ENCODE assay signal across 1 cellular context in genomic region chr5:141524604-141525597, GRCh38.
TF ChIP-seq lines count a peak whose summit lies in the region.

No MANE protein-coding gene starts in this region.

TF ChIP-seq in IMR-90, 13 proteins besides CTCF, POLR2A, EP300 and RAD21 (continued from another document):
- TF ChIP-seq NFE2L2 (IDR thresholded peaks at IDR 0.05; ENCODE audit: low read depth, low read length): no peak
- TF ChIP-seq RCOR1 (IDR thresholded peaks at IDR 0.05; ENCODE audit: insufficient replicate concordance, low read length): peak; percentile 75
- 0 out of 2 replicates have a peak, but pooled peaks have one; percentile 4 for TF ChIP-seq FOS (IDR thresholded peaks at IDR 0.05; ENCODE audit: low read depth, low read length)
- TF ChIP-seq BHLHE40 (IDR thresholded peaks at IDR 0.05; ENCODE audit: low read depth, low read length): no peak
- TF ChIP-seq SMC3 (IDR thresholded peaks at IDR 0.05; ENCODE audit: low read depth, low read length): peak; percentile 99
- peak; percentile 42; the same call in 1 of the 2 replicates for TF ChIP-seq MAFK (IDR thresholded peaks at IDR 0.05; ENCODE audit: low read depth, low read length)
- TF ChIP-seq, protein P1, sequence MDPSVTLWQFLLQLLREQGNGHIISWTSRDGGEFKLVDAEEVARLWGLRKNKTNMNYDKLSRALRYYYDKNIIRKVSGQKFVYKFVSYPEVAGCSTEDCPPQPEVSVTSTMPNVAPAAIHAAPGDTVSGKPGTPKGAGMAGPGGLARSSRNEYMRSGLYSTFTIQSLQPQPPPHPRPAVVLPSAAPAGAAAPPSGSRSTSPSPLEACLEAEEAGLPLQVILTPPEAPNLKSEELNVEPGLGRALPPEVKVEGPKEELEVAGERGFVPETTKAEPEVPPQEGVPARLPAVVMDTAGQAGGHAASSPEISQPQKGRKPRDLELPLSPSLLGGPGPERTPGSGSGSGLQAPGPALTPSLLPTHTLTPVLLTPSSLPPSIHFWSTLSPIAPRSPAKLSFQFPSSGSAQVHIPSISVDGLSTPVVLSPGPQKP (IDR thresholded peaks at IDR 0.05; ENCODE audit: borderline replicate concordance, low read depth, low read length): no peak
- no peak for TF ChIP-seq USF2 (IDR thresholded peaks at IDR 0.05; ENCODE audit: low read depth, low read length)
